Comparison of ENCODE assay signal across 24 cellular contexts in genomic region chr16:53836680-53837079, GRCh38.
"Had no signal": no experiment of that assay in that cellular context is flagged by ENCODE, and none has a peak within 500 bp of the region (broad histone marks: within the 10 kb centered on the region; RNA-seq: fewer than 3 reads in every experiment).

No MANE protein-coding gene starts in this region.

- H3K4me1 ChIP-seq: colonic mucosa, psoas muscle, sigmoid colon, spleen, testis had no signal

- H3K36me3 ChIP-seq: colonic mucosa, sigmoid colon, tibial artery had no signal

- H3K4me3 ChIP-seq: colonic mucosa, esophagus muscularis mucosa, gastroesophageal sphincter, heart left ventricle, lung, mucosa of descending colon, psoas muscle, sigmoid colon, spleen, testis, tibial artery had no signal

- DNase-seq: colonic mucosa; effector CD8-positive, alpha-beta T cell; endodermal cell; foreskin keratinocyte; heart left ventricle; immature natural killer cell; islet precursor cell; left ventricle myocardium superior; mucosa of descending colon; naive B cell; nucleus accumbens; posterior cingulate gyrus; psoas muscle; right cardiac atrium; sigmoid colon; spleen; stimulated activated CD4-positive, alpha-beta T cell treated with anti-CD3 and anti-CD28 coated beads, Interleukin-4, amount 100 ng/mL, for 4 hours; stimulated activated naive CD8-positive, alpha-beta T cell treated with anti-CD3 and anti-CD28 coated beads, Interleukin-15, Interleukin-2, amounts not matched to agents 100 U/mL and 50 U/mL, for 24 hours; substantia nigra; testis; tibial artery had no signal

- H3K27me3 ChIP-seq: colonic mucosa, esophagus muscularis mucosa, foreskin keratinocyte, gastroesophageal sphincter, heart left ventricle, sigmoid colon, spleen, testis, tibial artery had no signal

- H3K9me3 ChIP-seq: colonic mucosa, esophagus muscularis mucosa, gastroesophageal sphincter, mucosa of descending colon, psoas muscle, sigmoid colon, testis, tibial artery had no signal

- H3K27ac ChIP-seq: colonic mucosa, esophagus muscularis mucosa, foreskin keratinocyte, gastroesophageal sphincter, heart left ventricle, psoas muscle, sigmoid colon, spleen, testis, tibial artery had no signal
